14 cellular contexts compared by ENCODE assay signal in the genomic region with DNA sequence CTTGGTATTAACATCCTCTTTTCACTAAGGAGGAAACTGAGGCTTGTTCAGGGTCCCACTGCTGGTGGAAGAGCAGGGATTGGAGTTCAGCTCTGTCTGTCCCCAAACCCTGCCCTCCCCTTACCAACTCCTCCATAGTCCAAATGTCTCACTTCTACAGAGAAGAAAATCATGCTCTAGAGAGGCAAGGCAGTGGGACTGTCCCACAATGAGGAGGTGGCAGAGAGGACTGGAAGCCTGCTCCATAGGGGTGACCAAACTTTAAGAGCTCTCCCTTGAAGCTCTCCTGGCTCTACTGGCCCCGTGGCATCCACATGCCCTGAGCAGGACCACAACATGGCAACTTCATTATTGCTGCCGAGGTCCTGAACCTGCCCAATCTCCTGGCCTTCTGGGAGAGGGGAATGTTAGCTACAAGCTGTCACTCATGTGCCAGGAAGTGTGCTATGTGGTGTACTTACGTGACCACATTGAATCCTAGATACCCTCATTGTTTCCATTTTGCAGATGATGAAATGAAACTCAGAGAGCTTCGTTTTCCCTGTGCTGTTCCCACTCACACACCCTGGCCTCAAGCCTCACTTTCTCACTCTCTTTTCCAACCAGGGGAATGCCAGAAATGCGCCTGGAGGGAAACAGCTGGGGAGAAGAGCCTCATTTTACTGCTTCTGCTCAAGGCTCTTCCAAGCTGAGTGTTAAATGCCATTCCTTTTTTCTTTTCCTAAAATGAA.
DNase-seq lines count a peak whose midpoint lies in the region; ATAC-seq and TF ChIP-seq lines count a peak whose summit lies in the region.
"Had no signal": no experiment of that assay in that cellular context is flagged by ENCODE, and none has a peak within 500 bp of the region (broad histone marks: within the 10 kb centered on the region; RNA-seq: fewer than 3 reads in every experiment).

No MANE protein-coding gene starts in this region.

- peak; percentile 39 for ATAC-seq in stimulated activated effector memory CD8-positive, alpha-beta T cell treated with anti-CD3 and anti-CD28 coated beads, Interleukin-12 subunit alpha, Interleukin-12 subunit beta, amount 100 ng/mL, for 72 hours
- no peak for ATAC-seq in GM18861 (IDR thresholded peaks at IDR 0.05; ENCODE audit: unreplicated experiment)

- POLR2A ChIA-PET in activated CD4-positive, alpha-beta memory T cell treated with anti-CD3 and anti-CD28 coated beads for 36 hours (lab: Charles Lee): interaction anchor here (0.6 to 0.9 kb wide), 2 partner anchors 117 to 406 kb away, joined by 3 read pairs; no protein-coding TSS in a partner anchor
- POLR2A ChIA-PET in activated CD4-positive, alpha-beta memory T cell treated with anti-CD3 and anti-CD28 coated beads, Interleukin-2, amount 10 ng/mL, durations not matched to agents 7 days and 5 days (lab: Charles Lee): no interaction called here

- no peak overlapping the region for H3K9ac ChIP-seq in SK-N-MC (ENCODE audit: insufficient read length)

- CTCF ChIA-PET in activated CD4-positive, alpha-beta memory T cell treated with anti-CD3 and anti-CD28 coated beads for 36 hours (lab: Charles Lee): interaction anchor here (1.3 kb wide), 1 partner anchor 9 kb away, joined by 7 read pairs; no protein-coding TSS in a partner anchor
- CTCF ChIA-PET in activated CD4-positive, alpha-beta memory T cell treated with anti-CD3 and anti-CD28 coated beads, Interleukin-2, amount 10 ng/mL, durations not matched to agents 7 days and 5 days (lab: Charles Lee): interaction anchor here (0.7 to 1.0 kb wide), 2 partner anchors 9 to 1092 kb away, joined by 5 to 6 read pairs; no protein-coding TSS in a partner anchor

- H3K36me3 ChIP-seq in SK-N-MC (ENCODE audit: insufficient read depth, low read length) (no peaks in the 10 kb centered on the region), BE2C (no peaks in the 10 kb centered on the region)
- H3K36me3 ChIP-seq: ascending aorta, tibial nerve had no signal

- H3K9me3 Mint-ChIP-seq in activated CD4-positive, alpha-beta memory T cell treated with anti-CD3 and anti-CD28 coated beads for 36 hours: no peaks in the 10 kb centered on the region
- H3K9me3 Mint-ChIP-seq in activated CD4-positive, alpha-beta memory T cell treated with anti-CD3 and anti-CD28 coated beads, Interleukin-2, amount 10 ng/mL, durations not matched to agents 7 days and 5 days: no peaks in the 10 kb centered on the region
- no peaks in the 10 kb centered on the region for H3K9me3 Mint-ChIP-seq in stimulated activated effector memory CD8-positive, alpha-beta T cell treated with anti-CD3 and anti-CD28 coated beads, Interleukin-12 subunit alpha, Interleukin-12 subunit beta, amount 100 ng/mL, for 72 hours

- no peak overlapping the region for H3K4me3 ChIP-seq in SK-N-MC
- no peak overlapping the region for H3K4me3 ChIP-seq in fibroblast of the aortic adventitia (ENCODE audit: low read depth, low read length)
- no peak overlapping the region for H3K4me3 ChIP-seq in BE2C (ENCODE audit: low read depth, low read length)
- H3K4me3 ChIP-seq: ascending aorta, tibial nerve had no signal

- no peak overlapping the region for H3K4me3 Mint-ChIP-seq in activated CD4-positive, alpha-beta memory T cell treated with anti-CD3 and anti-CD28 coated beads for 36 hours
- H3K4me3 Mint-ChIP-seq in activated CD4-positive, alpha-beta memory T cell treated with anti-CD3 and anti-CD28 coated beads, Interleukin-2, amount 10 ng/mL, durations not matched to agents 7 days and 5 days: no peak overlapping the region
- H3K4me3 Mint-ChIP-seq in stimulated activated effector memory CD8-positive, alpha-beta T cell treated with anti-CD3 and anti-CD28 coated beads, Interleukin-12 subunit alpha, Interleukin-12 subunit beta, amount 100 ng/mL, for 72 hours: no peak overlapping the region

- no peaks in the 10 kb centered on the region for H3K36me3 Mint-ChIP-seq in activated CD4-positive, alpha-beta memory T cell treated with anti-CD3 and anti-CD28 coated beads for 36 hours
- no peaks in the 10 kb centered on the region for H3K36me3 Mint-ChIP-seq in activated CD4-positive, alpha-beta memory T cell treated with anti-CD3 and anti-CD28 coated beads, Interleukin-2, amount 10 ng/mL, durations not matched to agents 7 days and 5 days (ENCODE audit: low read depth)
- no peaks in the 10 kb centered on the region for H3K36me3 Mint-ChIP-seq in stimulated activated effector memory CD8-positive, alpha-beta T cell treated with anti-CD3 and anti-CD28 coated beads, Interleukin-12 subunit alpha, Interleukin-12 subunit beta, amount 100 ng/mL, for 72 hours

- H3K27me3 ChIP-seq in BE2C: peaks cover 5% of the 10 kb centered on the region; the same call in 1 of the 2 replicates
- H3K27me3 ChIP-seq: ascending aorta, tibial nerve had no signal

- intact Hi-C loops in activated CD4-positive, alpha-beta memory T cell treated with anti-CD3 and anti-CD28 coated beads for 36 hours (cut with micrococcal nuclease): no loop called here

- peak; percentile 11 for DNase-seq in activated CD4-positive, alpha-beta memory T cell treated with anti-CD3 and anti-CD28 coated beads for 36 hours
- DNase-seq in activated CD4-positive, alpha-beta memory T cell treated with anti-CD3 and anti-CD28 coated beads, Interleukin-2, amount 10 ng/mL, durations not matched to agents 7 days and 5 days: no peak
- DNase-seq in SK-N-MC (ENCODE audit: low read depth, low spot score) (peak; percentile 67), fibroblast of the aortic adventitia (ENCODE audit: low read depth) (peak; percentile 62), BE2C (no peak), NOMO-1 treated with DMSO at 0.1 percent for 48 hours (lab: John Stamatoyannopoulos, UW; ENCODE audit: unreplicated experiment) (no peak)
- DNase-seq in stimulated activated effector memory CD8-positive, alpha-beta T cell treated with anti-CD3 and anti-CD28 coated beads, Interleukin-12 subunit alpha, Interleukin-12 subunit beta, amount 100 ng/mL, for 72 hours (ENCODE audit: low spot score in 2 of 2): no peak
- DNase-seq: 8988T; activated CD8-positive, alpha-beta memory T cell treated with anti-CD3 and anti-CD28 coated beads, Interleukin-2, amount 50 U/mL, for 4 hours; NCI-H1105; RPMI8226 had no signal

- peak overlapping the region; percentile 97 for H3K27ac ChIP-seq in SK-N-MC
- H3K27ac ChIP-seq: ascending aorta, tibial nerve had no signal

- no peak overlapping the region for H3K27ac Mint-ChIP-seq in activated CD4-positive, alpha-beta memory T cell treated with anti-CD3 and anti-CD28 coated beads for 36 hours
- H3K27ac Mint-ChIP-seq in activated CD4-positive, alpha-beta memory T cell treated with anti-CD3 and anti-CD28 coated beads, Interleukin-2, amount 10 ng/mL, durations not matched to agents 7 days and 5 days: no peak overlapping the region
- no peak overlapping the region for H3K27ac Mint-ChIP-seq in stimulated activated effector memory CD8-positive, alpha-beta T cell treated with anti-CD3 and anti-CD28 coated beads, Interleukin-12 subunit alpha, Interleukin-12 subunit beta, amount 100 ng/mL, for 72 hours

- TF ChIP-seq CTCF in fibroblast of the aortic adventitia (IDR thresholded peaks at IDR 0.05; ENCODE audit: insufficient read depth, low read length) (no peak), BE2C (IDR thresholded peaks at IDR 0.05; ENCODE audit: low read depth, low read length) (no peak)

- peaks cover 4% of the 10 kb centered on the region for H3K4me1 Mint-ChIP-seq in activated CD4-positive, alpha-beta memory T cell treated with anti-CD3 and anti-CD28 coated beads for 36 hours (ENCODE audit: low read depth)
- peaks cover 1% of the 10 kb centered on the region for H3K4me1 Mint-ChIP-seq in activated CD4-positive, alpha-beta memory T cell treated with anti-CD3 and anti-CD28 coated beads, Interleukin-2, amount 10 ng/mL, durations not matched to agents 7 days and 5 days
- H3K4me1 Mint-ChIP-seq in stimulated activated effector memory CD8-positive, alpha-beta T cell treated with anti-CD3 and anti-CD28 coated beads, Interleukin-12 subunit alpha, Interleukin-12 subunit beta, amount 100 ng/mL, for 72 hours: peaks cover 3% of the 10 kb centered on the region

- H3K4me1 ChIP-seq in BE2C: no peaks in the 10 kb centered on the region
- H3K4me1 ChIP-seq: ascending aorta, tibial nerve had no signal

- no peaks in the 10 kb centered on the region for H3K9me3 ChIP-seq in SK-N-MC (ENCODE audit: low read depth, low read length)
- H3K9me3 ChIP-seq in BE2C: no peaks in the 10 kb centered on the region
- H3K9me3 ChIP-seq: ascending aorta, tibial nerve had no signal

- no peaks in the 10 kb centered on the region for H3K27me3 Mint-ChIP-seq in activated CD4-positive, alpha-beta memory T cell treated with anti-CD3 and anti-CD28 coated beads for 36 hours
- no peaks in the 10 kb centered on the region for H3K27me3 Mint-ChIP-seq in activated CD4-positive, alpha-beta memory T cell treated with anti-CD3 and anti-CD28 coated beads, Interleukin-2, amount 10 ng/mL, durations not matched to agents 7 days and 5 days

Comparison
In these comparisons a context has a peak if more than half of its experiments do, and no peak if none do; other contexts are left out.
1. DNase-seq: peak in activated CD4-positive, alpha-beta memory T cell treated with anti-CD3 and anti-CD28 coated beads for 36 hours (single experiment), SK-N-MC (single experiment) and fibroblast of the aortic adventitia (single experiment); none in activated CD4-positive, alpha-beta memory T cell treated with anti-CD3 and anti-CD28 coated beads, Interleukin-2, amount 10 ng/mL, durations not matched to agents 7 days and 5 days (single experiment), stimulated activated effector memory CD8-positive, alpha-beta T cell treated with anti-CD3 and anti-CD28 coated beads, Interleukin-12 subunit alpha, Interleukin-12 subunit beta, amount 100 ng/mL, for 72 hours (0 of 2), BE2C (single experiment) and NOMO-1 treated with DMSO at 0.1 percent for 48 hours (single experiment).